2 cellular contexts compared by ENCODE assay signal in genomic region chr18:56987236-56987635, GRCh38.
TF ChIP-seq lines count a peak whose summit lies in the region.

No MANE protein-coding gene starts in this region.

TF ChIP-seq in WTC11, 78 proteins besides CTCF, POLR2A, EP300 and RAD21 (continued from another document):
- TF ChIP-seq E2F5 (CRISPR knock-in tag; IDR thresholded peaks at IDR 0.05), result no peak
- TF ChIP-seq CBFB (CRISPR knock-in tag; IDR thresholded peaks at IDR 0.05; ENCODE audit: low read depth), result no peak
- no peak for TF ChIP-seq MAX (CRISPR knock-in tag; IDR thresholded peaks at IDR 0.05)
- TF ChIP-seq NR2C2 (CRISPR knock-in tag; IDR thresholded peaks at IDR 0.05), result no peak
- no peak for TF ChIP-seq AR (CRISPR knock-in tag; IDR thresholded peaks at IDR 0.05)
- no peak for TF ChIP-seq ZNF317 (CRISPR knock-in tag; IDR thresholded peaks at IDR 0.05; ENCODE audit: borderline replicate concordance, low read depth)
- no peak for TF ChIP-seq MYBL2 (CRISPR knock-in tag; IDR thresholded peaks at IDR 0.05)
- TF ChIP-seq NFE2L1 (CRISPR knock-in tag; IDR thresholded peaks at IDR 0.05), result no peak
- TF ChIP-seq TCF7 (CRISPR knock-in tag; IDR thresholded peaks at IDR 0.05; ENCODE audit: low read depth), result no peak
- no peak for TF ChIP-seq ZNF532 (CRISPR knock-in tag; IDR thresholded peaks at IDR 0.05; ENCODE audit: borderline replicate concordance)
- TF ChIP-seq GRHL2 (CRISPR knock-in tag; IDR thresholded peaks at IDR 0.05; ENCODE audit: insufficient replicate concordance, severe bottlenecking), result no peak
- TF ChIP-seq FOXJ3 (CRISPR knock-in tag; IDR thresholded peaks at IDR 0.05; ENCODE audit: borderline replicate concordance), result no peak
- no peak for TF ChIP-seq KAT7 (CRISPR knock-in tag; IDR thresholded peaks at IDR 0.05; ENCODE audit: borderline replicate concordance)
- no peak for TF ChIP-seq ZMAT4 (CRISPR knock-in tag; IDR thresholded peaks at IDR 0.05)
- no peak for TF ChIP-seq ZNF416 (CRISPR knock-in tag; IDR thresholded peaks at IDR 0.05)
TF ChIP-seq in WTC11: peak in this region for 0.

TF ChIP-seq in HepG2, 621 proteins besides CTCF, POLR2A, EP300 and RAD21 (continued from another document):
- TF ChIP-seq ZBTB44 (CRISPR knock-in tag; IDR thresholded peaks at IDR 0.05), result no peak
- no peak for TF ChIP-seq FUBP1 (CRISPR knock-in tag; IDR thresholded peaks at IDR 0.05; ENCODE audit: borderline replicate concordance)
- no peak for TF ChIP-seq NFE2 (CRISPR knock-in tag; IDR thresholded peaks at IDR 0.05)
